In genomic region chr19:35122687-35123551, GRCh38 we compare ENCODE assay signal across 20 cellular contexts. TPM values are rescaled to one million over a fixed set of nuclear protein-coding genes. Genes with fewer than 3 reads are reported as not detected.
DNase-seq lines count a peak whose midpoint lies in the region; ATAC-seq and TF ChIP-seq lines count a peak whose summit lies in the region.
"Had no signal": no experiment of that assay in that cellular context is flagged by ENCODE, and none has a peak within 500 bp of the region (broad histone marks: within the 10 kb centered on the region; RNA-seq: fewer than 3 reads in every experiment).

No MANE protein-coding gene starts in this region.

- TF ChIP-seq EP300 in transverse colon (IDR thresholded peaks at IDR 0.05; ENCODE audit: low read depth), result no peak

- H3K4ac ChIP-seq in mesendoderm (ENCODE audit: low read depth, low read length), result no peak overlapping the region

- H2AK5ac ChIP-seq in mesendoderm (ENCODE audit: low read length), result no peak overlapping the region

- H3K4me1 ChIP-seq in mesendoderm (ENCODE audit: control insufficient read depth, low read depth, low read length), result peaks cover 3% of the 10 kb centered on the region
- H3K4me1 ChIP-seq in transverse colon, result peaks cover 10 to 79% (median 59%) of the 10 kb centered on the region in 4 donors
- H3K4me1 ChIP-seq: HAP-1, SJCRH30 had no signal

- H3K56ac ChIP-seq in mesendoderm (ENCODE audit: low read length), result no peak overlapping the region

- TF ChIP-seq POLR2A in transverse colon (IDR thresholded peaks at IDR 0.05), result no peak

- no peak overlapping the region for H3K9ac ChIP-seq in mesendoderm (ENCODE audit: low read length)

- peaks cover 10% of the 10 kb centered on the region for H3K4me1 Mint-ChIP-seq in activated CD8-positive, alpha-beta T cell treated with anti-CD3 and anti-CD28 coated beads for 36 hours (ENCODE audit: low read depth)
- peaks cover 11% of the 10 kb centered on the region for H3K4me1 Mint-ChIP-seq in activated CD4-positive, alpha-beta T cell treated with anti-CD3 and anti-CD28 coated beads, Interleukin-2, amount 10 ng/mL, durations not matched to agents 24 days and 14 days

- POLR2A ChIA-PET in activated CD8-positive, alpha-beta T cell treated with anti-CD3 and anti-CD28 coated beads for 36 hours (lab: Charles Lee), result no interaction called here

- in situ Hi-C loops in transverse colon (cut with MboI; ENCODE audit: low pct_ligation_motif_present in 1 of 4, low pct_unique_long_range_greater_than_20kb in 1 of 4, low sequenced_read_pairs in 3 of 4), result no loop called here

- no peaks in the 10 kb centered on the region for H3K36me3 Mint-ChIP-seq in activated CD8-positive, alpha-beta T cell treated with anti-CD3 and anti-CD28 coated beads for 36 hours (ENCODE audit: low read depth)
- H3K36me3 Mint-ChIP-seq in activated CD4-positive, alpha-beta T cell treated with anti-CD3 and anti-CD28 coated beads, Interleukin-2, amount 10 ng/mL, durations not matched to agents 24 days and 14 days (ENCODE audit: low read depth), result no peaks in the 10 kb centered on the region

- H3K23ac ChIP-seq in mesendoderm (ENCODE audit: low read length), result peak overlapping the region; percentile 80

- H3K9me3 ChIP-seq in transverse colon, result no peaks in the 10 kb centered on the region
- H3K9me3 ChIP-seq: HAP-1, SJCRH30 had no signal

- DNase-seq in DMS 273 (lab: John Stamatoyannopoulos, UW; ENCODE audit: unreplicated experiment) (peak; percentile 58), DMS 273 treated with DMSO at 0.1 percent for 48 hours (lab: John Stamatoyannopoulos, UW) (no peak), caudate nucleus (lab: John Stamatoyannopoulos, UW) (no peak), mesendoderm (no peak), transverse colon (no peak), NCI-H510A (lab: John Stamatoyannopoulos, UW) (no peak)
- DNase-seq in activated CD8-positive, alpha-beta T cell treated with anti-CD3 and anti-CD28 coated beads for 36 hours, result no peak
- DNase-seq in activated CD4-positive, alpha-beta T cell treated with anti-CD3 and anti-CD28 coated beads, Interleukin-2, amount 10 ng/mL, durations not matched to agents 24 days and 14 days, result no peak
- DNase-seq: amniotic stem cell; DMS79; effector memory CD4-positive, alpha-beta T cell; NCI-H1048; NCI-H524; SJCRH30; stimulated activated CD4-positive, alpha-beta T cell treated with anti-CD3 and anti-CD28 coated beads, Interleukin-4, amount 100 ng/mL, for 4 hours had no signal

- no peaks in the 10 kb centered on the region for H3K36me3 ChIP-seq in mesendoderm (ENCODE audit: control insufficient read depth, insufficient read depth, low read length)
- H3K36me3 ChIP-seq in transverse colon, result no peaks in the 10 kb centered on the region
- H3K36me3 ChIP-seq: HAP-1, SJCRH30 had no signal

- H4K8ac ChIP-seq in mesendoderm (ENCODE audit: low read depth, low read length), result no peak overlapping the region

- peak overlapping the region; percentile 99 for H3K27ac ChIP-seq in caudate nucleus (ENCODE audit: low read depth, low read length)
- H3K27ac ChIP-seq in mesendoderm (ENCODE audit: low read depth, low read length), result no peak overlapping the region
- H3K27ac ChIP-seq in transverse colon, result peak overlapping the region; percentile 88 to 95 (median 91)
- H3K27ac ChIP-seq: SJCRH30 had no signal

- ATAC-seq in activated CD8-positive, alpha-beta T cell treated with anti-CD3 and anti-CD28 coated beads for 36 hours, result no peak

- H3K79me2 ChIP-seq in mesendoderm (ENCODE audit: control insufficient read depth, insufficient read depth, low read length), result no peaks in the 10 kb centered on the region

- WGBS in mesendoderm (ENCODE audit: extremely low coverage, insufficient coverage, low lambda C conversion rate), result no CpG with 5 or more reads among the region's 19 CpGs
- 78% methylated on average over 18 of the region's 19 CpGs; no CpG with 5 or more reads in 1 of the 2 donors for WGBS in transverse colon (ENCODE audit: low coverage in 1 of 2), 2 donors

- no peak overlapping the region for H3K4me3 Mint-ChIP-seq in activated CD8-positive, alpha-beta T cell treated with anti-CD3 and anti-CD28 coated beads for 36 hours
- H3K4me3 Mint-ChIP-seq in activated CD4-positive, alpha-beta T cell treated with anti-CD3 and anti-CD28 coated beads, Interleukin-2, amount 10 ng/mL, durations not matched to agents 24 days and 14 days, result no peak overlapping the region

- intact Hi-C loops in transverse colon (cut with DNase I; ENCODE audit: low total_unique reads), result no loop called here
- intact Hi-C loops in activated CD8-positive, alpha-beta T cell treated with anti-CD3 and anti-CD28 coated beads for 36 hours (cut with micrococcal nuclease), result no loop called here
- intact Hi-C loops in activated CD4-positive, alpha-beta T cell treated with anti-CD3 and anti-CD28 coated beads, Interleukin-2, amount 10 ng/mL, durations not matched to agents 24 days and 14 days (cut with micrococcal nuclease), result loop anchor here (5.0 kb wide), 1 partner anchor 56 kb away; no protein-coding TSS in a partner anchor

- H3K27me3 Mint-ChIP-seq in activated CD8-positive, alpha-beta T cell treated with anti-CD3 and anti-CD28 coated beads for 36 hours, result no peaks in the 10 kb centered on the region
- H3K27me3 Mint-ChIP-seq in activated CD4-positive, alpha-beta T cell treated with anti-CD3 and anti-CD28 coated beads, Interleukin-2, amount 10 ng/mL, durations not matched to agents 24 days and 14 days, result peaks cover 2% of the 10 kb centered on the region
- H3K27me3 Mint-ChIP-seq: stimulated activated naive CD8-positive, alpha-beta T cell treated with anti-CD3 and anti-CD28 coated beads, Interleukin-15, Interleukin-2, amounts not matched to agents 100 ng/mL and 50 ng/mL, for 24 hours had no signal

- no peak overlapping the region for H4K5ac ChIP-seq in mesendoderm (ENCODE audit: low read length)

- CTCF ChIA-PET in activated CD8-positive, alpha-beta T cell treated with anti-CD3 and anti-CD28 coated beads for 36 hours (lab: Charles Lee), result interaction anchor here (2.3 kb wide), 1 partner anchor 56 kb away, joined by 12 read pairs; no protein-coding TSS in a partner anchor

- no peaks in the 10 kb centered on the region for H3K9me3 Mint-ChIP-seq in activated CD8-positive, alpha-beta T cell treated with anti-CD3 and anti-CD28 coated beads for 36 hours
- H3K9me3 Mint-ChIP-seq in activated CD4-positive, alpha-beta T cell treated with anti-CD3 and anti-CD28 coated beads, Interleukin-2, amount 10 ng/mL, durations not matched to agents 24 days and 14 days, result no peaks in the 10 kb centered on the region
- H3K9me3 Mint-ChIP-seq: stimulated activated naive CD8-positive, alpha-beta T cell treated with anti-CD3 and anti-CD28 coated beads, Interleukin-15, Interleukin-2, amounts not matched to agents 100 ng/mL and 50 ng/mL, for 24 hours had no signal

- H3K18ac ChIP-seq in mesendoderm (ENCODE audit: low read length), result no peak overlapping the region

- H2BK15ac ChIP-seq in mesendoderm (replicated peaks; ENCODE audit: low read depth), result no peak overlapping the region

- no peak overlapping the region for H3K27ac Mint-ChIP-seq in activated CD8-positive, alpha-beta T cell treated with anti-CD3 and anti-CD28 coated beads for 36 hours
- H3K27ac Mint-ChIP-seq in activated CD4-positive, alpha-beta T cell treated with anti-CD3 and anti-CD28 coated beads, Interleukin-2, amount 10 ng/mL, durations not matched to agents 24 days and 14 days, result no peak overlapping the region
- H3K27ac Mint-ChIP-seq: stimulated activated naive CD8-positive, alpha-beta T cell treated with anti-CD3 and anti-CD28 coated beads, Interleukin-15, Interleukin-2, amounts not matched to agents 100 ng/mL and 50 ng/mL, for 24 hours had no signal

- TF ChIP-seq CTCF in transverse colon (IDR thresholded peaks at IDR 0.05), result no peak
- no peak for TF ChIP-seq CTCF in activated CD8-positive, alpha-beta T cell treated with anti-CD3 and anti-CD28 coated beads for 36 hours (IDR thresholded peaks at IDR 0.05)

- H2BK120ac ChIP-seq in mesendoderm (ENCODE audit: low read depth, low read length), result no peak overlapping the region

- H3K4me3 ChIP-seq in mesendoderm (ENCODE audit: low read length) (no peak overlapping the region), transverse colon (no peak overlapping the region)
- H3K4me3 ChIP-seq: HAP-1, SJCRH30 had no signal

- H3K4me2 ChIP-seq in mesendoderm (ENCODE audit: low read length), result no peak overlapping the region

- H3K27me3 ChIP-seq in mesendoderm (ENCODE audit: insufficient read depth, low read length, poor library complexity) (no peaks in the 10 kb centered on the region), transverse colon (no peaks in the 10 kb centered on the region)

- no peak overlapping the region for H2BK5ac ChIP-seq in mesendoderm (ENCODE audit: low read length)

- H3K79me1 ChIP-seq in mesendoderm (ENCODE audit: low read length), result no peaks in the 10 kb centered on the region

RNA-seq across cellular contexts. Expression of gene FXYD3, which starts 7.3 kb away (rescaled TPM):
- 0.10 TPM for polyA plus RNA-seq in mesendoderm (2013, experiment 1 of 2)
- polyA plus RNA-seq in mesendoderm (2013, experiment 2 of 2), result 0.10 TPM
- 1,000 to 10,000 TPM; 1,678 to 4,641 (median 3,622) TPM for total RNA-seq in transverse colon
- not detected for total RNA-seq in activated CD8-positive, alpha-beta T cell treated with anti-CD3 and anti-CD28 coated beads for 36 hours
- not detected in 2 replicates for total RNA-seq in activated CD4-positive, alpha-beta T cell treated with anti-CD3 and anti-CD28 coated beads, Interleukin-2, amount 10 ng/mL, durations not matched to agents 24 days and 14 days
- total RNA-seq: HT1080, posterior vena cava, SJCRH30 had no signal

RNA-seq across cellular contexts. Expression of gene LGI4, which starts 11.9 kb away (rescaled TPM):
- polyA plus RNA-seq in mesendoderm (2013, experiment 1 of 2), result 0.34 TPM
- 0.49 TPM for polyA plus RNA-seq in mesendoderm (2013, experiment 2 of 2)
- 10 to 100 TPM in 3 of 4 donors, 1 to 10 TPM in 1; 9.8 to 71.8 (median 25.9) TPM for total RNA-seq in transverse colon
- total RNA-seq in activated CD8-positive, alpha-beta T cell treated with anti-CD3 and anti-CD28 coated beads for 36 hours, result under 1 TPM; 0.25 to 0.27 TPM
- total RNA-seq in activated CD4-positive, alpha-beta T cell treated with anti-CD3 and anti-CD28 coated beads, Interleukin-2, amount 10 ng/mL, durations not matched to agents 24 days and 14 days, result 0.07 and 0.16 TPM in 2 replicates
- total RNA-seq: A172, HT1080, SJCRH30 had no signal

RNA-seq across cellular contexts. Expression of gene FXYD1, which starts 15.7 kb away (rescaled TPM):
- 3.2 TPM for polyA plus RNA-seq in mesendoderm (2013, experiment 1 of 2)
- polyA plus RNA-seq in mesendoderm (2013, experiment 2 of 2), result 3.1 TPM
- total RNA-seq in transverse colon, result 10 to 100 TPM in 2 of 4 donors, not detected in 2; 10.6 to 29.2 TPM
- 1 to 10 TPM in 1 of 2 experiments, not detected in 1; 1.9 TPM for total RNA-seq in activated CD8-positive, alpha-beta T cell treated with anti-CD3 and anti-CD28 coated beads for 36 hours
- 0.79 TPM in 1 of 2 replicates, not detected in the other for total RNA-seq in activated CD4-positive, alpha-beta T cell treated with anti-CD3 and anti-CD28 coated beads, Interleukin-2, amount 10 ng/mL, durations not matched to agents 24 days and 14 days
- total RNA-seq: A172, HT1080, SJCRH30 had no signal

RNA-seq across cellular contexts. Expression of gene FXYD7, which starts 20.1 kb away (rescaled TPM):
- polyA plus RNA-seq in mesendoderm (2013, experiment 1 of 2), result 3.8 TPM
- polyA plus RNA-seq in mesendoderm (2013, experiment 2 of 2), result 4.5 TPM
- total RNA-seq in transverse colon, result not detected
- total RNA-seq in activated CD8-positive, alpha-beta T cell treated with anti-CD3 and anti-CD28 coated beads for 36 hours, result under 1 TPM in 1 of 2 experiments, not detected in 1; 0.38 TPM
- total RNA-seq in activated CD4-positive, alpha-beta T cell treated with anti-CD3 and anti-CD28 coated beads, Interleukin-2, amount 10 ng/mL, durations not matched to agents 24 days and 14 days, result 0.23 TPM in 1 of 2 replicates, not detected in the other
- total RNA-seq: A172, SJCRH30 had no signal

RNA-seq across cellular contexts. Expression of gene FXYD5, which starts 31.6 kb away (rescaled TPM):
- polyA plus RNA-seq in mesendoderm (2013, experiment 1 of 2), result 130 TPM
- polyA plus RNA-seq in mesendoderm (2013, experiment 2 of 2), result 134 TPM
- 10 to 100 TPM in 2 of 4 donors, 1 to 10 TPM in 2; 2.0 to 57.2 (median 15.1) TPM for total RNA-seq in transverse colon
- total RNA-seq in activated CD8-positive, alpha-beta T cell treated with anti-CD3 and anti-CD28 coated beads for 36 hours, result 100 to 1,000 TPM; 225 to 241 TPM
- 273 and 286 TPM in 2 replicates for total RNA-seq in activated CD4-positive, alpha-beta T cell treated with anti-CD3 and anti-CD28 coated beads, Interleukin-2, amount 10 ng/mL, durations not matched to agents 24 days and 14 days

Comparison
In these comparisons a context has a peak if more than half of its experiments do, and no peak if none do; other contexts are left out.
1. RNA of gene FXYD3, which starts 7.3 kb away (total RNA-seq): 1,678 to 4,641 TPM in transverse colon; not detected in activated CD8-positive, alpha-beta T cell treated with anti-CD3 and anti-CD28 coated beads for 36 hours and not detected in activated CD4-positive, alpha-beta T cell treated with anti-CD3 and anti-CD28 coated beads, Interleukin-2, amount 10 ng/mL, durations not matched to agents 24 days and 14 days; every median in the first group is over 1,000 times any median in the second.